Comparison of ENCODE assay signal across 8 cellular contexts in genomic region chr14:76772300-76773187, GRCh38. TPM values are rescaled to one million over a fixed set of nuclear protein-coding genes. Genes with fewer than 3 reads are reported as not detected.
DNase-seq lines count a peak whose midpoint lies in the region; ATAC-seq and TF ChIP-seq lines count a peak whose summit lies in the region.

No MANE protein-coding gene starts in this region.

- TF ChIP-seq EP300 in suprapubic skin (IDR thresholded peaks at IDR 0.05): no peak

- peak; percentile 57 for DNase-seq in NCI-H226
- peak; percentile 71 for DNase-seq in dermis blood vessel endothelial cell
- DNase-seq in suprapubic skin (ENCODE audit: low spot score in 2 of 2): peak in 1 of 2 donors; percentile 76
- no peak for DNase-seq in NCI-H1092 (lab: John Stamatoyannopoulos, UW)
- no peak for DNase-seq in activated CD4-positive, CD25-positive, alpha-beta regulatory T cell treated with anti-CD3 and anti-CD28 coated beads, Interleukin-2, amount 50 U/mL, for 72 hours
- DNase-seq in activated CD4-positive, alpha-beta T cell treated with anti-CD3 and anti-CD28 coated beads for 48 hours: no peak

- H3K36me3 ChIP-seq in liver (ENCODE audit: control insufficient read depth in 4 of 4, insufficient read depth in 3 of 4, low read depth in 1 of 4, low read length in 3 of 4): no peaks in the 10 kb centered on the region
- H3K36me3 ChIP-seq in suprapubic skin: no peaks in the 10 kb centered on the region

- H3K9ac ChIP-seq in liver (ENCODE audit: low read depth in 1 of 2, low read length in 2 of 2): no peak overlapping the region

- H3K9me3 ChIP-seq in liver (ENCODE audit: control insufficient read depth in 4 of 4, low read length in 3 of 4) (no peaks in the 10 kb centered on the region), suprapubic skin (no peaks in the 10 kb centered on the region)

- TF ChIP-seq RAD21 in liver (IDR thresholded peaks at IDR 0.05): no peak

- TF ChIP-seq CTCF in liver (IDR thresholded peaks at IDR 0.05; ENCODE audit: low read depth, low read length, missing input control): no peak
- TF ChIP-seq CTCF in suprapubic skin (IDR thresholded peaks at IDR 0.05): no peak

- H3K4me3 ChIP-seq in liver (ENCODE audit: low read depth in 1 of 3, low read length in 3 of 3) (no peak overlapping the region), suprapubic skin (no peak overlapping the region)

- H3K27me3 ChIP-seq in liver (ENCODE audit: control insufficient read depth in 4 of 4, insufficient read depth in 4 of 4, low read length in 3 of 4) (no peaks in the 10 kb centered on the region), suprapubic skin (no peaks in the 10 kb centered on the region)

- TF ChIP-seq POLR2A in suprapubic skin (IDR thresholded peaks at IDR 0.05): no peak

- H3K27ac ChIP-seq in liver (ENCODE audit: low read depth in 1 of 2, low read length in 2 of 2) (peak overlapping the region; percentile 59 to 65), suprapubic skin (peak overlapping the region; percentile 71)

- H3K4me1 ChIP-seq in liver (ENCODE audit: control insufficient read depth in 4 of 4, insufficient read depth in 4 of 4, low read length in 3 of 4) (peaks cover 0 to 9% (median 0%) of the 10 kb centered on the region in 4 donors), suprapubic skin (peaks cover 35% of the 10 kb centered on the region)

- WGBS in liver: 38% methylated on average over 13 of the region's 13 CpGs
- 70% methylated on average over 13 of the region's 13 CpGs for WGBS in suprapubic skin

- no peak for ATAC-seq in GM19324 (IDR thresholded peaks at IDR 0.05; ENCODE audit: low FRiP score, unreplicated experiment)

TF ChIP-seq in liver, 16 proteins besides CTCF, POLR2A, EP300 and RAD21:
- TF ChIP-seq RXRA (IDR thresholded peaks at IDR 0.05) (peak; percentile 24 to 42), SP1 (IDR thresholded peaks at IDR 0.05) (peak; percentile 62), TAF1 (conservative IDR thresholded peaks at IDR 0.05) (no peak), NR2F2 (IDR thresholded peaks at IDR 0.05) (peak; percentile 75)

RNA-seq across cellular contexts. Expression of gene VASH1, which starts 11.3 kb away (rescaled TPM):
- total RNA-seq in dermis blood vessel endothelial cell: 97.0 and 97.9 TPM in 2 replicates
- 1 to 10 TPM; 5.2 to 5.9 TPM for total RNA-seq in liver
- polyA plus RNA-seq in liver: 1 to 10 TPM in 1 of 2 donors, under 1 TPM in 1; 0.94 to 3.4 TPM
- 1 to 10 TPM in 3 of 4 donors, under 1 TPM in 1; 0.68 to 5.8 (median 4.1) TPM for total RNA-seq in suprapubic skin

RNA-seq across cellular contexts. Expression of gene ANGEL1, which starts 40.1 kb away (rescaled TPM):
- 9.4 and 10.4 TPM in 2 replicates for total RNA-seq in dermis blood vessel endothelial cell
- total RNA-seq in liver: 10 to 100 TPM; 12.0 to 15.9 TPM
- polyA plus RNA-seq in liver: 1 to 10 TPM; 5.2 to 7.3 TPM
- total RNA-seq in suprapubic skin: 10 to 100 TPM; 17.1 to 25.8 (median 21.9) TPM

RNA-seq across cellular contexts. Expression of gene LRRC74A, which starts 53.7 kb away (rescaled TPM):
- total RNA-seq in dermis blood vessel endothelial cell: not detected in 2 replicates
- total RNA-seq in liver: not detected
- polyA plus RNA-seq in liver: not detected
- total RNA-seq in suprapubic skin: not detected

Comparison
In these comparisons a context has a peak if more than half of its experiments do, and no peak if none do; other contexts are left out.
1. DNase-seq: peak in NCI-H226 (single experiment) and dermis blood vessel endothelial cell (single experiment); none in NCI-H1092 (single experiment), activated CD4-positive, CD25-positive, alpha-beta regulatory T cell treated with anti-CD3 and anti-CD28 coated beads, Interleukin-2, amount 50 U/mL, for 72 hours (single experiment) and activated CD4-positive, alpha-beta T cell treated with anti-CD3 and anti-CD28 coated beads for 48 hours (single experiment).
2. RNA of gene VASH1, which starts 11.3 kb away (total RNA-seq): 97.0 to 97.9 TPM in dermis blood vessel endothelial cell; 5.2 to 5.9 TPM in liver and 0.68 to 5.8 TPM in suprapubic skin; every median in the first group is over 10 times any median in the second.